ENCODE assay signal across 2 cellular contexts in the genomic region with DNA sequence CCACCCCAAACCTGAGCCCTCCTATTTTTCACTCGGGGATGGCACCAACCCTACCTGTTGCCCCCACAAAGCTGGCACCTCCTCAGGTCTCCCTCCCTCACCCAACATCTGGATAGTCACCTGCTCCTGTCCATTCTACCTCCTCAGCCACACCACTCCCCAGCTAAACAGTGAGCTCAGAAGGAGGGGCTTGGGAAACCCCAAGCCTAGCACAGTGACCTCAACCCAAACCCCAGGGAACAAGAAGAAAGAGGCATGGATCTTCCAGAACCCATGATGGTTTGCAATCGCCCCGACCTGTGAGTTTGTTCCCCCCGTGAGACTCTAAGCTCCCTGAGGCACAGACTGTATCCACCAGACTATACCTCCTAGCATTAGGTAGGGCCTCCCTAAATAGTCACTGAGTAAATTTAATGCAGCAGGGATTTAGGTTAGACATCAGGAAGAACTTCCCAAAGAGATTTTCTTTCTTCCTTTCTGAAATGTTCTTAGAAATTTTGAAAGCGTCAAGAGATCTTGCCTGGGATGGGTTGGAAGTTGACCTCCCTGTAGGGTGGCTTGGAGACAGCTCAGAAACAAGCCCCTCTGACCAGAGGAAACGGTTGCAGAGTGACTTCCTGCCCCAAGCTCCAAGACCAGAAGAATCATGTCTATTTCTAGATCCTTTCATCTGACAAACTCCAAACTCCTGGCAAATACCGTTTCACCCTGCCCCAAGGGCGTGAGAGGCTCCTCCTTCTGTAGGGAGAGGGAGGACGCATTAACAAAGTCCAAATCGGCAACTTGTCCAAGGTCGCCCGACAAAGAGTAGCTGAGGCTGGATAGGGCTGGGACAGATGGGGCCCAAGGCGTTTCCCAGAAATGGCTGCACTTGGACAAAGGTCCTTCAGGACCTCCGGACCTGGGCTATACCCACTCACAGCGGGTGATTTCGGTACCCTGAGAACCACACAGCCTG.
A peak's percentile ranks its signal among the peaks of the same experiment; 100 is the strongest.
TF ChIP-seq lines count a peak whose summit lies in the region.

No MANE protein-coding gene starts in this region.

TF ChIP-seq in HepG2, 621 proteins besides CTCF, POLR2A, EP300 and RAD21 (continues in another document):
- peak; percentile 45; the same call in 1 of the 2 replicates for TF ChIP-seq KDM6A (CRISPR knock-in tag; IDR thresholded peaks at IDR 0.05; ENCODE audit: low read depth)
- TF ChIP-seq ZFYVE20 (CRISPR knock-in tag; IDR thresholded peaks at IDR 0.05; ENCODE audit: borderline replicate concordance, low read depth), result no peak
- 0 out of 2 replicates have a peak, but pooled peaks have one; percentile 21 for TF ChIP-seq PITX1 (CRISPR knock-in tag; IDR thresholded peaks at IDR 0.05)
- TF ChIP-seq, protein P1, sequence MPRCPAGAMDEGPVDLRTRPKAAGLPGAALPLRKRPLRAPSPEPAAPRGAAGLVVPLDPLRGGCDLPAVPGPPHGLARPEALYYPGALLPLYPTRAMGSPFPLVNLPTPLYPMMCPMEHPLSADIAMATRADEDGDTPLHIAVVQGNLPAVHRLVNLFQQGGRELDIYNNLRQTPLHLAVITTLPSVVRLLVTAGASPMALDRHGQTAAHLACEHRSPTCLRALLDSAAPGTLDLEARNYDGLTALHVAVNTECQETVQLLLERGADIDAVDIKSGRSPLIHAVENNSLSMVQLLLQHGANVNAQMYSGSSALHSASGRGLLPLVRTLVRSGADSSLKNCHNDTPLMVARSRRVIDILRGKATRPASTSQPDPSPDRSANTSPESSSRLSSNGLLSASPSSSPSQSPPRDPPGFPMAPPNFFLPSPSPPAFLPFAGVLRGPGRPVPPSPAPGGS (CRISPR knock-in tag; IDR thresholded peaks at IDR 0.05), result peak; percentile 13; the same call in 1 of the 2 replicates
- no peak for TF ChIP-seq HDAC2 (CRISPR knock-in tag; IDR thresholded peaks at IDR 0.05)
- peak; percentile 77 for TF ChIP-seq ZNF263 (CRISPR knock-in tag; IDR thresholded peaks at IDR 0.05)
- 0 out of 2 replicates have a peak, but pooled peaks have one; percentile 32 for TF ChIP-seq SP5 (CRISPR knock-in tag; IDR thresholded peaks at IDR 0.05; ENCODE audit: borderline replicate concordance, low read depth)
- TF ChIP-seq ADNP (CRISPR knock-in tag; IDR thresholded peaks at IDR 0.05), result peak; percentile 25; the same call in 1 of the 2 replicates
- TF ChIP-seq ZNF747 (CRISPR knock-in tag; IDR thresholded peaks at IDR 0.05; ENCODE audit: borderline replicate concordance), result no peak
- TF ChIP-seq BCL6 (CRISPR knock-in tag; IDR thresholded peaks at IDR 0.05), result 0 out of 2 replicates have a peak, but pooled peaks have one; percentile 18
- peak; percentile 71; the same call in 1 of the 2 replicates for TF ChIP-seq PHF21A (CRISPR knock-in tag; IDR thresholded peaks at IDR 0.05)
- no peak for TF ChIP-seq ZNF572 (CRISPR knock-in tag; IDR thresholded peaks at IDR 0.05)
- TF ChIP-seq SOX5 (CRISPR knock-in tag; IDR thresholded peaks at IDR 0.05; ENCODE audit: borderline replicate concordance), result peak; percentile 19; the same call in 1 of the 2 replicates
- no peak for TF ChIP-seq MIER2 (CRISPR knock-in tag; IDR thresholded peaks at IDR 0.05)
- TF ChIP-seq SOX13 (IDR thresholded peaks at IDR 0.05), result no peak
- TF ChIP-seq SOX13 (CRISPR knock-in tag; conservative IDR thresholded peaks at IDR 0.05 in 1 of 2, IDR thresholded peaks at IDR 0.05 in 1 of 2), result 0 out of 4 replicates have a peak, but pooled peaks of 1 of the 2 experiments have one; percentile 20
- peak; percentile 29; the same call in 1 of the 2 replicates for TF ChIP-seq KDM1A (CRISPR knock-in tag; IDR thresholded peaks at IDR 0.05)
- TF ChIP-seq ZNF83 (CRISPR knock-in tag; IDR thresholded peaks at IDR 0.05; ENCODE audit: borderline replicate concordance), result no peak
- peak; percentile 50; the same call in 1 of the 2 replicates for TF ChIP-seq RXRA (CRISPR knock-in tag; IDR thresholded peaks at IDR 0.05)
- TF ChIP-seq GATAD2A (CRISPR knock-in tag; IDR thresholded peaks at IDR 0.05), result peak; percentile 59
- TF ChIP-seq CHD4 (IDR thresholded peaks at IDR 0.05; ENCODE audit: borderline replicate concordance, low read length), result peak; percentile 18; the same call in 1 of the 2 replicates
- peak; percentile 24; the same call in 1 of the 2 replicates for TF ChIP-seq RXRB (CRISPR knock-in tag; IDR thresholded peaks at IDR 0.05; ENCODE audit: borderline replicate concordance)
- TF ChIP-seq ZMYM3 (CRISPR knock-in tag; IDR thresholded peaks at IDR 0.05), result peak; percentile 65; the same call in 1 of the 2 replicates
- TF ChIP-seq SOX6 (IDR thresholded peaks at IDR 0.05), result no peak
- TF ChIP-seq SOX6 (CRISPR knock-in tag; IDR thresholded peaks at IDR 0.05), result peak; percentile 36
- TF ChIP-seq, protein P2, sequence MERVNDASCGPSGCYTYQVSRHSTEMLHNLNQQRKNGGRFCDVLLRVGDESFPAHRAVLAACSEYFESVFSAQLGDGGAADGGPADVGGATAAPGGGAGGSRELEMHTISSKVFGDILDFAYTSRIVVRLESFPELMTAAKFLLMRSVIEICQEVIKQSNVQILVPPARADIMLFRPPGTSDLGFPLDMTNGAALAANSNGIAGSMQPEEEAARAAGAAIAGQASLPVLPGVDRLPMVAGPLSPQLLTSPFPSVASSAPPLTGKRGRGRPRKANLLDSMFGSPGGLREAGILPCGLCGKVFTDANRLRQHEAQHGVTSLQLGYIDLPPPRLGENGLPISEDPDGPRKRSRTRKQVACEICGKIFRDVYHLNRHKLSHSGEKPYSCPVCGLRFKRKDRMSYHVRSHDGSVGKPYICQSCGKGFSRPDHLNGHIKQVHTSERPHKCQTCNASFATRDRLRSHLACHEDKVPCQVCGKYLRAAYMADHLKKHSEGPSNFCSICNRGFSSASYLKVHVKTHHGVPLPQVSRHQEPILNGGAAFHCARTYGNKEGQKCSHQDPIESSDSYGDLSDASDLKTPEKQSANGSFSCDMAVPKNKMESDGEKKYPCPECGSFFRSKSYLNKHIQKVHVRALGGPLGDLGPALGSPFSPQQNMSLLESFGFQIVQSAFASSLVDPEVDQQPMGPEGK (CRISPR knock-in tag; IDR thresholded peaks at IDR 0.05), result peak; percentile 7; the same call in 1 of the 2 replicates
- peak; percentile 21; the same call in 1 of the 2 replicates for TF ChIP-seq HOXA3 (CRISPR knock-in tag; IDR thresholded peaks at IDR 0.05)
- TF ChIP-seq HNF4G (IDR thresholded peaks at IDR 0.05; ENCODE audit: borderline replicate concordance, low read depth, low read length), result peak; percentile 67
- TF ChIP-seq HNF4G (CRISPR knock-in tag; IDR thresholded peaks at IDR 0.05; ENCODE audit: borderline replicate concordance, low read depth), result no peak
- no peak for TF ChIP-seq LCORL (IDR thresholded peaks at IDR 0.05)
- peak; percentile 61; the same call in 1 of the 2 replicates for TF ChIP-seq LCORL (CRISPR knock-in tag; IDR thresholded peaks at IDR 0.05)
- no peak for TF ChIP-seq JDP2 (CRISPR knock-in tag; IDR thresholded peaks at IDR 0.05; ENCODE audit: borderline replicate concordance)
- peak; percentile 73; the same call in 1 of the 2 replicates for TF ChIP-seq ZNF788 (CRISPR knock-in tag; IDR thresholded peaks at IDR 0.05; ENCODE audit: borderline replicate concordance)
- TF ChIP-seq HNF4A (CRISPR knock-in tag; IDR thresholded peaks at IDR 0.05), result peak; percentile 82
- no peak for TF ChIP-seq ZFAT (CRISPR knock-in tag; conservative IDR thresholded peaks at IDR 0.05)
- TF ChIP-seq TBX2 (CRISPR knock-in tag; IDR thresholded peaks at IDR 0.05; ENCODE audit: borderline replicate concordance), result peak; percentile 52
- TF ChIP-seq ZNF772 (CRISPR knock-in tag; IDR thresholded peaks at IDR 0.05), result 0 out of 2 replicates have a peak, but pooled peaks have one; percentile 20

TF ChIP-seq in K562, 482 proteins besides CTCF, POLR2A, EP300 and RAD21:
- TF ChIP-seq, protein P3, sequence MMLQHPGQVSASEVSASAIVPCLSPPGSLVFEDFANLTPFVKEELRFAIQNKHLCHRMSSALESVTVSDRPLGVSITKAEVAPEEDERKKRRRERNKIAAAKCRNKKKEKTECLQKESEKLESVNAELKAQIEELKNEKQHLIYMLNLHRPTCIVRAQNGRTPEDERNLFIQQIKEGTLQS (IDR thresholded peaks at IDR 0.05), result no peak
- TF ChIP-seq, protein P3 (CRISPR knock-in tag; conservative IDR thresholded peaks at IDR 0.05), result peak; percentile 41; the same call in 1 of the 2 replicates
- TF ChIP-seq, protein P4, sequence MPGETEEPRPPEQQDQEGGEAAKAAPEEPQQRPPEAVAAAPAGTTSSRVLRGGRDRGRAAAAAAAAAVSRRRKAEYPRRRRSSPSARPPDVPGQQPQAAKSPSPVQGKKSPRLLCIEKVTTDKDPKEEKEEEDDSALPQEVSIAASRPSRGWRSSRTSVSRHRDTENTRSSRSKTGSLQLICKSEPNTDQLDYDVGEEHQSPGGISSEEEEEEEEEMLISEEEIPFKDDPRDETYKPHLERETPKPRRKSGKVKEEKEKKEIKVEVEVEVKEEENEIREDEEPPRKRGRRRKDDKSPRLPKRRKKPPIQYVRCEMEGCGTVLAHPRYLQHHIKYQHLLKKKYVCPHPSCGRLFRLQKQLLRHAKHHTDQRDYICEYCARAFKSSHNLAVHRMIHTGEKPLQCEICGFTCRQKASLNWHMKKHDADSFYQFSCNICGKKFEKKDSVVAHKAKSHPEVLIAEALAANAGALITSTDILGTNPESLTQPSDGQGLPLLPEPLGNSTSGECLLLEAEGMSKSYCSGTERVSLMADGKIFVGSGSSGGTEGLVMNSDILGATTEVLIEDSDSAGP (CRISPR knock-in tag; IDR thresholded peaks at IDR 0.05), result no peak
- TF ChIP-seq, protein P5, sequence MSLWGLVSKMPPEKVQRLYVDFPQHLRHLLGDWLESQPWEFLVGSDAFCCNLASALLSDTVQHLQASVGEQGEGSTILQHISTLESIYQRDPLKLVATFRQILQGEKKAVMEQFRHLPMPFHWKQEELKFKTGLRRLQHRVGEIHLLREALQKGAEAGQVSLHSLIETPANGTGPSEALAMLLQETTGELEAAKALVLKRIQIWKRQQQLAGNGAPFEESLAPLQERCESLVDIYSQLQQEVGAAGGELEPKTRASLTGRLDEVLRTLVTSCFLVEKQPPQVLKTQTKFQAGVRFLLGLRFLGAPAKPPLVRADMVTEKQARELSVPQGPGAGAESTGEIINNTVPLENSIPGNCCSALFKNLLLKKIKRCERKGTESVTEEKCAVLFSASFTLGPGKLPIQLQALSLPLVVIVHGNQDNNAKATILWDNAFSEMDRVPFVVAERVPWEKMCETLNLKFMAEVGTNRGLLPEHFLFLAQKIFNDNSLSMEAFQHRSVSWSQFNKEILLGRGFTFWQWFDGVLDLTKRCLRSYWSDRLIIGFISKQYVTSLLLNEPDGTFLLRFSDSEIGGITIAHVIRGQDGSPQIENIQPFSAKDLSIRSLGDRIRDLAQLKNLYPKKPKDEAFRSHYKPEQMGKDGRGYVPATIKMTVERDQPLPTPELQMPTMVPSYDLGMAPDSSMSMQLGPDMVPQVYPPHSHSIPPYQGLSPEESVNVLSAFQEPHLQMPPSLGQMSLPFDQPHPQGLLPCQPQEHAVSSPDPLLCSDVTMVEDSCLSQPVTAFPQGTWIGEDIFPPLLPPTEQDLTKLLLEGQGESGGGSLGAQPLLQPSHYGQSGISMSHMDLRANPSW (CRISPR knock-in tag; IDR thresholded peaks at IDR 0.05), result peak; percentile 88; the same call in 1 of the 2 replicates
- TF ChIP-seq ETV5 (CRISPR knock-in tag; IDR thresholded peaks at IDR 0.05; ENCODE audit: low read depth), result no peak
